ENCODE assay signal across 21 cellular contexts in the genomic region with DNA sequence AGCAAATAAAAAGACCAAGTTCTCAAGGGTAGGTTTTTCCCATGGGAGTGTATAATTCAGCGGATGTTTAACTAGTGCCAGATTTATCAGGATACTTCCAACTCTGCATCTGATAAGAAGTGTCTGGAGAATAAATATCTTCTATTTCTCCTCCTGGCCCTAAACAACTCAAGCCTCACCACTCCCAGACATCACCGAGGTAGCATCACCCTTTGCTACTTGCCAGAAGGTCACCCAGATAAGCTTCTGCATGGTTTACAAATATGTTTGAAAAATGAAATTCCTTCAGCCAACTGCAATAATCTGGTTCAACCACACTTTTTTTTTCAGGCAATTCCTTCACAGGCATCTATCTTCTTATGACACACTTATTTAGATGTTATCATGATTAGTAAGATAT.
"Had no signal": no experiment of that assay in that cellular context is flagged by ENCODE, and none has a peak within 500 bp of the region (broad histone marks: within the 10 kb centered on the region; RNA-seq: fewer than 3 reads in every experiment).

No MANE protein-coding gene starts in this region.

- H3K27ac ChIP-seq: epithelial cell of prostate, esophagus squamous epithelium, gastrocnemius medialis, heart right ventricle, left ventricle myocardium inferior, neutrophil, spleen, thoracic aorta, transverse colon had no signal

- H3K27me3 ChIP-seq: esophagus squamous epithelium, gastrocnemius medialis, heart right ventricle, neutrophil, spleen, transverse colon had no signal

- H3K9me3 ChIP-seq: esophagus squamous epithelium, gastrocnemius medialis, heart right ventricle, left ventricle myocardium inferior, neutrophil, spleen, thoracic aorta, transverse colon had no signal

- ATAC-seq: gastrocnemius medialis; naive thymus-derived CD4-positive, alpha-beta T cell; sciatic nerve; stimulated activated naive B cell treated with anti-CD40 and anti-IgM and Interleukin-4, amounts not matched to agents 10 μg/mL and 1 μg/mL and 100 μg/mL, for 72 hours; stimulated activated naive CD8-positive, alpha-beta T cell treated with anti-CD3 and anti-CD28 coated beads, Interleukin-15, amount 100 ng/mL, for 72 hours had no signal

- H3K36me3 ChIP-seq: esophagus squamous epithelium, gastrocnemius medialis, heart right ventricle, left ventricle myocardium inferior, neutrophil, spleen, thoracic aorta, transverse colon had no signal

- H3K4me1 ChIP-seq: esophagus squamous epithelium, gastrocnemius medialis, spleen, transverse colon had no signal

- DNase-seq: central memory CD4-positive, alpha-beta T cell; effector memory CD4-positive, alpha-beta T cell; esophagus squamous epithelium; gastrocnemius medialis; heart right ventricle; left ventricle myocardium inferior; mesendoderm; naive thymus-derived CD4-positive, alpha-beta T cell; nephron progenitor cell; posterior cingulate gyrus; spleen; stimulated activated CD4-positive, alpha-beta T cell treated with anti-CD3 and anti-CD28 coated beads, Interleukin-2, amount 100 ng/mL, for 24 hours; stimulated activated CD4-positive, alpha-beta T cell treated with anti-CD3 and anti-CD28 coated beads, Interleukin-4, amount 100 ng/mL, for 4 hours; stimulated activated naive B cell treated with anti-CD40 and anti-IgM and Interleukin-4, amounts not matched to agents 10 μg/mL and 1 μg/mL and 100 μg/mL, for 72 hours; stimulated activated naive CD8-positive, alpha-beta T cell treated with anti-CD3 and anti-CD28 coated beads, Interleukin-15, amount 100 ng/mL, for 72 hours; transverse colon had no signal

- H3K4me3 ChIP-seq: esophagus squamous epithelium, gastrocnemius medialis, heart right ventricle, left ventricle myocardium inferior, lung, spleen, thoracic aorta, transverse colon had no signal
